ENCODE assay signal across 1 cellular context in the genomic region with DNA sequence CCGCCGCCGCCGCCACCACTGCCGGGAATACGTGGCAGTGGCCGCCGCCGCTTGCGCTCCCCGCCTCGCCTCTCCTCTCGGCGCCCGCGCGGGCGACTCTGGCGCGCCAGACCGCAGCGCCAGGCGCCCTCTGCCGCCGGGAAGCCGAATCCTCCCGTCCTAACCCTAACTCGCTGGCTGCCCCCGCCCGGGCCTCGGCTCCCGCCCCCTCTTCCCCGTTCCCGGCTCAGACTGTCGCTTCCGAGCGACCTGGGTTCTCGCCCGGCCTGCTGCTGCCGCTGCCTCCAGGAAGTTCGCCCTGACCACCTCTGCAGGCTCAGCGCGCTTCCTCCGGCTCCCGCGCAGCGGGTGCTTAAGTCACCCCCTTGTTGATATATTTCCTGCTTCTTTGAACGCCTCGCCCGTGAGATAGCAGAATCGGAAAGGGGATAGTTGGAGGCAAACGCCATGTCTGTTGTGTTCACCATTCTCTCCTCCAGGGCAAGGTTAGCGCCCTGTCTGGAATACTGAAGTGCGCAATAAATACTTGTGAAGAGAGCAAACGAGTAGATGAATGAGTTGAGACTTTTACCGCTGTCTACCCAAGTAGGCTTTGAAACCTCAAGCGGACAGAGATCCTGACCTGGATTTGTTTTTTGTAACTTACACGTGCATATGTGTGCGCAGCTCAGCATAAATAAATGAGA.
TF ChIP-seq lines count a peak whose summit lies in the region.

A gene with protein sequence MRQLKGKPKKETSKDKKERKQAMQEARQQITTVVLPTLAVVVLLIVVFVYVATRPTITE (minus strand): TSS at position 100 of the 686 bp plus-strand sequence. CDS start 64,202 bp downstream, outside the sequence.

TF ChIP-seq in K562, 482 proteins besides CTCF, POLR2A, EP300 and RAD21 (continued from another document and continues in another):
- no peak for TF ChIP-seq ZNF280A (IDR thresholded peaks at IDR 0.05; ENCODE audit: low read depth, partially characterized antibody)
- TF ChIP-seq FOXA3 (CRISPR knock-in tag; conservative IDR thresholded peaks at IDR 0.05 in 1 of 2, IDR thresholded peaks at IDR 0.05 in 1 of 2), result peak in 1 of 2 experiments; percentile 71; a peak in 1 of 4 replicates
- TF ChIP-seq ZNF830 (CRISPR knock-in tag; IDR thresholded peaks at IDR 0.05), result no peak
- no peak for TF ChIP-seq SRSF7 (optimal IDR thresholded peaks at IDR 0.05; ENCODE audit: low read depth, low read length)
- no peak for TF ChIP-seq ZNF57 (CRISPR knock-in tag; IDR thresholded peaks at IDR 0.05)
- TF ChIP-seq HLTF (IDR thresholded peaks at IDR 0.05), result no peak
- peak; percentile 83 for TF ChIP-seq RBM25 (IDR thresholded peaks at IDR 0.05; ENCODE audit: low read depth, low read length, severe bottlenecking)
- 0 out of 2 replicates have a peak, but pooled peaks have one; percentile 1 for TF ChIP-seq NFE2 (IDR thresholded peaks at IDR 0.05; ENCODE audit: low read depth)
- TF ChIP-seq ILF3 (IDR thresholded peaks at IDR 0.05; ENCODE audit: borderline replicate concordance), result no peak
- TF ChIP-seq, protein P1, sequence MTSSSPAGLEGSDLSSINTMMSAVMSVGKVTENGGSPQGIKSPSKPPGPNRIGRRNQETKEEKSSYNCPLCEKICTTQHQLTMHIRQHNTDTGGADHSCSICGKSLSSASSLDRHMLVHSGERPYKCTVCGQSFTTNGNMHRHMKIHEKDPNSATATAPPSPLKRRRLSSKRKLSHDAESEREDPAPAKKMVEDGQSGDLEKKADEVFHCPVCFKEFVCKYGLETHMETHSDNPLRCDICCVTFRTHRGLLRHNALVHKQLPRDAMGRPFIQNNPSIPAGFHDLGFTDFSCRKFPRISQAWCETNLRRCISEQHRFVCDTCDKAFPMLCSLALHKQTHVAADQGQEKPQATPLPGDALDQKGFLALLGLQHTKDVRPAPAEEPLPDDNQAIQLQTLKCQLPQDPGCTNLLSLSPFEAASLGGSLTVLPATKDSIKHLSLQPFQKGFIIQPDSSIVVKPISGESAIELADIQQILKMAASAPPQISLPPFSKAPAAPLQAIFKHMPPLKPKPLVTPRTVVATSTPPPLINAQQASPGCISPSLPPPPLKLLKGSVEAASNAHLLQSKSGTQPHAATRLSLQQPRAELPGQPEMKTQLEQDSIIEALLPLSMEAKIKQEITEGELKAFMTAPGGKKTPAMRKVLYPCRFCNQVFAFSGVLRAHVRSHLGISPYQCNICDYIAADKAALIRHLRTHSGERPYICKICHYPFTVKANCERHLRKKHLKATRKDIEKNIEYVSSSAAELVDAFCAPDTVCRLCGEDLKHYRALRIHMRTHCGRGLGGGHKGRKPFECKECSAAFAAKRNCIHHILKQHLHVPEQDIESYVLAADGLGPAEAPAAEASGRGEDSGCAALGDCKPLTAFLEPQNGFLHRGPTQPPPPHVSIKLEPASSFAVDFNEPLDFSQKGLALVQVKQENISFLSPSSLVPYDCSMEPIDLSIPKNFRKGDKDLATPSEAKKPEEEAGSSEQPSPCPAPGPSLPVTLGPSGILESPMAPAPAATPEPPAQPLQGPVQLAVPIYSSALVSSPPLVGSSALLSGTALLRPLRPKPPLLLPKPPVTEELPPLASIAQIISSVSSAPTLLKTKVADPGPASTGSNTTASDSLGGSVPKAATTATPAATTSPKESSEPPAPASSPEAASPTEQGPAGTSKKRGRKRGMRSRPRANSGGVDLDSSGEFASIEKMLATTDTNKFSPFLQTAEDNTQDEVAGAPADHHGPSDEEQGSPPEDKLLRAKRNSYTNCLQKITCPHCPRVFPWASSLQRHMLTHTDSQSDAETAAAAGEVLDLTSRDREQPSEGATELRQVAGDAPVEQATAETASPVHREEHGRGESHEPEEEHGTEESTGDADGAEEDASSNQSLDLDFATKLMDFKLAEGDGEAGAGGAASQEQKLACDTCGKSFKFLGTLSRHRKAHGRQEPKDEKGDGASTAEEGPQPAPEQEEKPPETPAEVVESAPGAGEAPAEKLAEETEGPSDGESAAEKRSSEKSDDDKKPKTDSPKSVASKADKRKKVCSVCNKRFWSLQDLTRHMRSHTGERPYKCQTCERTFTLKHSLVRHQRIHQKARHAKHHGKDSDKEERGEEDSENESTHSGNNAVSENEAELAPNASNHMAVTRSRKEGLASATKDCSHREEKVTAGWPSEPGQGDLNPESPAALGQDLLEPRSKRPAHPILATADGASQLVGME (CRISPR knock-in tag; IDR thresholded peaks at IDR 0.05), result no peak
- no peak for TF ChIP-seq TCF3 (CRISPR knock-in tag; IDR thresholded peaks at IDR 0.05)
- 0 out of 2 replicates have a peak, but pooled peaks have one; percentile 40 for TF ChIP-seq SUPT5H (IDR thresholded peaks at IDR 0.05)
- TF ChIP-seq HNRNPLL (IDR thresholded peaks at IDR 0.05; ENCODE audit: low read depth, low read length, poor library complexity, severe bottlenecking), result peak; percentile 70
- no peak; the same call in 1 of the 2 replicates for TF ChIP-seq XRCC5 (IDR thresholded peaks at IDR 0.05; ENCODE audit: low read depth, low read length)
- peak; percentile 38; the same call in 1 of the 2 replicates for TF ChIP-seq CREM (IDR thresholded peaks at IDR 0.05; ENCODE audit: low read depth)
- TF ChIP-seq ZNF175 (CRISPR knock-in tag; IDR thresholded peaks at IDR 0.05; ENCODE audit: low read depth), result no peak
- TF ChIP-seq CBX1 (IDR thresholded peaks at IDR 0.05; ENCODE audit: low read depth), result peak; percentile 92
- peak; percentile 65; the same call in 1 of the 2 replicates for TF ChIP-seq MTA1 (IDR thresholded peaks at IDR 0.05; ENCODE audit: borderline replicate concordance)
- no peak for TF ChIP-seq ETV6 (IDR thresholded peaks at IDR 0.05; ENCODE audit: borderline replicate concordance in 1 of 2, low read depth in 2 of 2, low read length in 1 of 2)
- TF ChIP-seq ETV6 (CRISPR knock-in tag; IDR thresholded peaks at IDR 0.05; ENCODE audit: borderline replicate concordance), result no peak
- TF ChIP-seq ELF1 (tag; IDR thresholded peaks at IDR 0.05), result peak; percentile 62
- TF ChIP-seq SP2 (IDR thresholded peaks at IDR 0.05; ENCODE audit: extremely low read depth, low read depth, low read length, poor library complexity, severe bottlenecking), result no peak
- TF ChIP-seq ZNF217 (CRISPR knock-in tag; IDR thresholded peaks at IDR 0.05), result no peak
- TF ChIP-seq, protein P2, sequence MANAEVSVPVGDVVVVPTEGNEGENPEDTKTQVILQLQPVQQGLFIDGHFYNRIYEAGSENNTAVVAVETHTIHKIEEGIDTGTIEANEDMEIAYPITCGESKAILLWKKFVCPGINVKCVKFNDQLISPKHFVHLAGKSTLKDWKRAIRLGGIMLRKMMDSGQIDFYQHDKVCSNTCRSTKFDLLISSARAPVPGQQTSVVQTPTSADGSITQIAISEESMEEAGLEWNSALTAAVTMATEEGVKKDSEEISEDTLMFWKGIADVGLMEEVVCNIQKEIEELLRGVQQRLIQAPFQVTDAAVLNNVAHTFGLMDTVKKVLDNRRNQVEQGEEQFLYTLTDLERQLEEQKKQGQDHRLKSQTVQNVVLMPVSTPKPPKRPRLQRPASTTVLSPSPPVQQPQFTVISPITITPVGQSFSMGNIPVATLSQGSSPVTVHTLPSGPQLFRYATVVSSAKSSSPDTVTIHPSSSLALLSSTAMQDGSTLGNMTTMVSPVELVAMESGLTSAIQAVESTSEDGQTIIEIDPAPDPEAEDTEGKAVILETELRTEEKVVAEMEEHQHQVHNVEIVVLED (CRISPR knock-in tag; IDR thresholded peaks at IDR 0.05), result no peak
- TF ChIP-seq MEF2A (IDR thresholded peaks at IDR 0.05; ENCODE audit: control insufficient read depth, low read depth, low read length), result no peak
- no peak for TF ChIP-seq SMARCB1 (IDR thresholded peaks at IDR 0.05; ENCODE audit: insufficient read length, low read depth)
- TF ChIP-seq ZNF707 (CRISPR knock-in tag; conservative IDR thresholded peaks at IDR 0.05), result no peak
- no peak for TF ChIP-seq SAFB2 (IDR thresholded peaks at IDR 0.05; ENCODE audit: borderline replicate concordance, low read depth, low read length, severe bottlenecking)
- peak; percentile 40 to 88 for TF ChIP-seq E2F6 (IDR thresholded peaks at IDR 0.05; ENCODE audit: borderline replicate concordance in 1 of 2, extremely low read depth in 1 of 2, insufficient read depth in 1 of 2, insufficient read length in 1 of 2, low read depth in 1 of 2, low read length in 1 of 2, poor library complexity in 1 of 2, severe bottlenecking in 1 of 2)
- no peak for TF ChIP-seq SPI1 (IDR thresholded peaks at IDR 0.05; ENCODE audit: borderline replicate concordance, low read depth, low read length)
- no peak for TF ChIP-seq NFIX (CRISPR knock-in tag; IDR thresholded peaks at IDR 0.05; ENCODE audit: low read depth)
- TF ChIP-seq, protein P3, sequence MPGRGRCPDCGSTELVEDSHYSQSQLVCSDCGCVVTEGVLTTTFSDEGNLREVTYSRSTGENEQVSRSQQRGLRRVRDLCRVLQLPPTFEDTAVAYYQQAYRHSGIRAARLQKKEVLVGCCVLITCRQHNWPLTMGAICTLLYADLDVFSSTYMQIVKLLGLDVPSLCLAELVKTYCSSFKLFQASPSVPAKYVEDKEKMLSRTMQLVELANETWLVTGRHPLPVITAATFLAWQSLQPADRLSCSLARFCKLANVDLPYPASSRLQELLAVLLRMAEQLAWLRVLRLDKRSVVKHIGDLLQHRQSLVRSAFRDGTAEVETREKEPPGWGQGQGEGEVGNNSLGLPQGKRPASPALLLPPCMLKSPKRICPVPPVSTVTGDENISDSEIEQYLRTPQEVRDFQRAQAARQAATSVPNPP (IDR thresholded peaks at IDR 0.05; ENCODE audit: borderline replicate concordance, insufficient read depth, insufficient read length), result no peak
- TF ChIP-seq NONO (IDR thresholded peaks at IDR 0.05; ENCODE audit: low read depth in 2 of 2, low read length in 1 of 2), result 0 out of 4 replicates have a peak, but pooled peaks of 1 of the 2 experiments have one; percentile 13
- no peak for TF ChIP-seq PHF21A (IDR thresholded peaks at IDR 0.05; ENCODE audit: borderline replicate concordance, low read depth)
- TF ChIP-seq ELK3 (CRISPR knock-in tag; IDR thresholded peaks at IDR 0.05), result no peak
- TF ChIP-seq, protein P4, sequence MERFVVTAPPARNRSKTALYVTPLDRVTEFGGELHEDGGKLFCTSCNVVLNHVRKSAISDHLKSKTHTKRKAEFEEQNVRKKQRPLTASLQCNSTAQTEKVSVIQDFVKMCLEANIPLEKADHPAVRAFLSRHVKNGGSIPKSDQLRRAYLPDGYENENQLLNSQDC (CRISPR knock-in tag; IDR thresholded peaks at IDR 0.05), result no peak
- no peak for TF ChIP-seq CSDE1 (IDR thresholded peaks at IDR 0.05)
- TF ChIP-seq KLF6 (CRISPR knock-in tag; IDR thresholded peaks at IDR 0.05; ENCODE audit: borderline replicate concordance), result no peak
- TF ChIP-seq ARID1B (IDR thresholded peaks at IDR 0.05), result peak; percentile 46; the same call in 1 of the 2 replicates
- peak; percentile 97 for TF ChIP-seq SMARCA5 (IDR thresholded peaks at IDR 0.05)
- peak; percentile 38; the same call in 1 of the 2 replicates for TF ChIP-seq STAG1 (CRISPR knock-in tag; IDR thresholded peaks at IDR 0.05; ENCODE audit: borderline replicate concordance)
- no peak for TF ChIP-seq ZNF3 (CRISPR knock-in tag; IDR thresholded peaks at IDR 0.05)
- no peak for TF ChIP-seq ATF4 (CRISPR knock-in tag; IDR thresholded peaks at IDR 0.05)
- TF ChIP-seq RB1 (IDR thresholded peaks at IDR 0.05; ENCODE audit: low read depth), result peak; percentile 98
- TF ChIP-seq, protein P5, sequence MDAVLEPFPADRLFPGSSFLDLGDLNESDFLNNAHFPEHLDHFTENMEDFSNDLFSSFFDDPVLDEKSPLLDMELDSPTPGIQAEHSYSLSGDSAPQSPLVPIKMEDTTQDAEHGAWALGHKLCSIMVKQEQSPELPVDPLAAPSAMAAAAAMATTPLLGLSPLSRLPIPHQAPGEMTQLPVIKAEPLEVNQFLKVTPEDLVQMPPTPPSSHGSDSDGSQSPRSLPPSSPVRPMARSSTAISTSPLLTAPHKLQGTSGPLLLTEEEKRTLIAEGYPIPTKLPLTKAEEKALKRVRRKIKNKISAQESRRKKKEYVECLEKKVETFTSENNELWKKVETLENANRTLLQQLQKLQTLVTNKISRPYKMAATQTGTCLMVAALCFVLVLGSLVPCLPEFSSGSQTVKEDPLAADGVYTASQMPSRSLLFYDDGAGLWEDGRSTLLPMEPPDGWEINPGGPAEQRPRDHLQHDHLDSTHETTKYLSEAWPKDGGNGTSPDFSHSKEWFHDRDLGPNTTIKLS (IDR thresholded peaks at IDR 0.05; ENCODE audit: borderline replicate concordance, low read depth), result peak; percentile 32; the same call in 1 of the 2 replicates
- no peak for TF ChIP-seq TBL1XR1 (IDR thresholded peaks at IDR 0.05; ENCODE audit: low read length in 2 of 2)
- TF ChIP-seq USF2 (CRISPR knock-in tag; IDR thresholded peaks at IDR 0.05), result no peak
